ENCODE assay signal across 8 cellular contexts in the genomic region with DNA sequence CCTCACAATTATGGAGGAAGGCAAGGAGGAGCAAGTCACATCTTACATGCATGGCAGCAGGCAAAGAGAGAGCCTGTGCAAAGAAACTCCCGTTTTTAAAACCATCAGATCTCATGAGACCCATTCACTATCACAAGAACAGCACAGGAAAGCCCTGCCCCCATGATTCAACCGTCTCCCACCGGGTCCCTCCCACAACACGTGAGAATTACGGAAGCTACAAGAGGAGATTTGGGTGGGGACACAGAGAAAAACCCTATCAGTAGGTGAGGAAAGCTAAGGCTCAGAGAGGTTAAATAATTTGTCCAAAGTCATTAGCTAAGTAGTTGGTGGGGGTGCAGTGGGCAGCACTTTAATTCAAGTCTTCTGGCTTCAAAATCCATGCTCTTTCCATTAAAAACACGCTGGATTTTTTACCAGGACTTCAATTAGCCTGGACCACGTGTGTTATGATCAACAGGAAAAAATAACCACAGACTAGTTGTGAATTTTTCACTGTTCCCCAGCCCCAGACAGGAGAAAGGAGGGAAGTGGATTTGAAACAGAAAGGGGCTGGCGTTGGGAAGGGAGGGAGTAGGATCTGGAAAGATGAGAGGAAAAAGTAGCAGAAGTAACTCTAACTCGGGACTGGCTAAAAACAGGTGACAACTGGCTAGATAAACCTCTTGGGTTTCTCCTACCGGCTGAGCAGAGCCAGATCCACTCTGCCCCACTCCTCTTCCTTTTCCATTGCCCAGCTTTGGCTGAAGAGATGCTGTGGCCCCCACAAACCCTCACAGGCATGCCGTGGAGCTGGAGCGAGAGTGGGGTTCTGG. TPM values are rescaled to one million over a fixed set of nuclear protein-coding genes. Genes with fewer than 3 reads are reported as not detected.
DNase-seq lines count a peak whose midpoint lies in the region; ATAC-seq and TF ChIP-seq lines count a peak whose summit lies in the region.

No MANE protein-coding gene starts in this region.

- H3K9me3 ChIP-seq in lower lobe of right lung, result no peaks in the 10 kb centered on the region

- H3K9me3 Mint-ChIP-seq in activated T-cell treated with anti-CD3 and anti-CD28 coated beads, Interleukin-2, amount 50 U/mL, for 4 hours, result no peaks in the 10 kb centered on the region

- DNase-seq in GM12864 (ENCODE audit: low read depth) (no peak), lower lobe of right lung (no peak), foreskin fibroblast (no peak), SKM-1 (lab: John Stamatoyannopoulos, UW; ENCODE audit: unreplicated experiment) (no peak), NCI-H2171 treated with DMSO at 0.1 percent for 48 hours (lab: John Stamatoyannopoulos, UW) (no peak), DMS153 treated with DMSO at 0.1 percent for 48 hours (lab: John Stamatoyannopoulos, UW; ENCODE audit: unreplicated experiment) (no peak)
- no peak for DNase-seq in activated T-cell treated with anti-CD3 and anti-CD28 coated beads, Interleukin-2, amount 50 U/mL, for 4 hours

- no peak for TF ChIP-seq CTCF in GM12864 (IDR thresholded peaks at IDR 0.05; ENCODE audit: low read depth, low read length, missing control alignments)
- no peak for TF ChIP-seq CTCF in lower lobe of right lung (IDR thresholded peaks at IDR 0.05)
- TF ChIP-seq CTCF in foreskin fibroblast (IDR thresholded peaks at IDR 0.05; ENCODE audit: low read depth, low read length), result no peak

- no peaks in the 10 kb centered on the region for H3K27me3 ChIP-seq in lower lobe of right lung (ENCODE audit: low read depth)

- intact Hi-C loops in lower lobe of right lung (cut with DNase I), result no loop called here

- no peaks in the 10 kb centered on the region for H3K36me3 Mint-ChIP-seq in activated T-cell treated with anti-CD3 and anti-CD28 coated beads, Interleukin-2, amount 50 U/mL, for 4 hours (ENCODE audit: insufficient read depth)

- H3K4me1 Mint-ChIP-seq in activated T-cell treated with anti-CD3 and anti-CD28 coated beads, Interleukin-2, amount 50 U/mL, for 4 hours (ENCODE audit: low read depth), result peaks cover 18% of the 10 kb centered on the region

- no peaks in the 10 kb centered on the region for H3K27me3 Mint-ChIP-seq in activated T-cell treated with anti-CD3 and anti-CD28 coated beads, Interleukin-2, amount 50 U/mL, for 4 hours (ENCODE audit: low read depth)

- peak overlapping the region; percentile 92 for H3K4me3 Mint-ChIP-seq in activated T-cell treated with anti-CD3 and anti-CD28 coated beads, Interleukin-2, amount 50 U/mL, for 4 hours

- no peaks in the 10 kb centered on the region for H3K4me1 ChIP-seq in lower lobe of right lung

- no peaks in the 10 kb centered on the region for H3K36me3 ChIP-seq in lower lobe of right lung

- H3K4me3 ChIP-seq in GM12864 (ENCODE audit: low read depth, low read length), result peak overlapping the region; percentile 90
- peak overlapping the region; percentile 67 for H3K4me3 ChIP-seq in lower lobe of right lung
- H3K4me3 ChIP-seq in foreskin fibroblast (ENCODE audit: low read depth in 1 of 2, low read length in 2 of 2), result peak overlapping the region in 1 of 2 donors; percentile 47

- H3K27ac ChIP-seq in lower lobe of right lung, result no peak overlapping the region

- ATAC-seq in HG02798 (IDR thresholded peaks at IDR 0.05; ENCODE audit: poor library complexity, unreplicated experiment) (peak; percentile 26), lower lobe of right lung (no peak)
- ATAC-seq in activated T-cell treated with anti-CD3 and anti-CD28 coated beads, Interleukin-2, amount 50 U/mL, for 4 hours, result peak in 1 of 2 donors; percentile 26

RNA-seq across cellular contexts. Expression of gene MTMR8, which starts 1.0 kb away (rescaled TPM):
- total RNA-seq in activated T-cell treated with anti-CD3 and anti-CD28 coated beads, Interleukin-2, amount 50 U/mL, for 4 hours, result 1 to 10 TPM; 1.4 to 1.8 (median 1.8) TPM
- total RNA-seq in lower lobe of right lung, result 1.9 TPM
